In the genomic region with DNA sequence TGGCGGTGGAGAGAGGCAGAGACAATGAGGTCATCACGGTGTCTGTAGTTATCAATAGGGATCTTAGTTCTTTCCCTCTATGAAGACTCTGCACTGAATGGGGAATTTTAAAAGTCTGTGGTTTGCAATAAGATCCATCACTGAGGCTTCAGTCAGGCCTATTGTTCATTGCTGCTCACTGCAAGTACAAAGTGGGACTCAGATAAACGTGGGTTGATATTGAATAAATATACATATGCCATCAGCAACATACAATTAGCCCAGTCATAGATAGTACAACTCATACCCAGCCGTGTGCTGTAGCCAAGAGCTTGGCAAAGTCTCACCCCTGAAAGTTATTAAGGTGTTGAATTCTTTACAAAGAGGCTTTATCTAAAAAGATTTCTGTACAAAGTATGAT, we compare ENCODE assay signal across 15 cellular contexts.
"Had no signal": no experiment of that assay in that cellular context is flagged by ENCODE, and none has a peak within 500 bp of the region (broad histone marks: within the 10 kb centered on the region; RNA-seq: fewer than 3 reads in every experiment).

No MANE protein-coding gene starts in this region.

- H3K4me3 ChIP-seq: left lung, sigmoid colon, stomach, testis, upper lobe of right lung had no signal

- H3K9ac ChIP-seq: parathyroid adenoma had no signal

- ATAC-seq: activated T-cell treated with anti-CD3 and anti-CD28 coated beads, Interleukin-2, amount 50 U/mL, for 72 hours; left lung; natural killer cell; upper lobe of right lung had no signal

- H2AFZ ChIP-seq: parathyroid adenoma had no signal

- H3K4me1 ChIP-seq: left lung, sigmoid colon, stomach, testis, upper lobe of right lung had no signal

- H3K27me3 ChIP-seq: left lung, neutrophil, sigmoid colon, stomach, testis, upper lobe of right lung had no signal

- DNase-seq: activated CD4-positive, alpha-beta T cell treated with anti-CD3 and anti-CD28 coated beads, Interleukin-2, amount 10 ng/mL, durations not matched to agents 7 days and 5 days; activated CD8-positive, alpha-beta memory T cell treated with anti-CD3 and anti-CD28 coated beads, Interleukin-2, amount 50 U/mL, for 48 hours; activated naive CD8-positive, alpha-beta T cell treated with anti-CD3 and anti-CD28 coated beads, Interleukin-2, amount 10 ng/mL, durations not matched to agents 7 days and 5 days; activated T-cell treated with anti-CD3 and anti-CD28 coated beads, Interleukin-2, amount 50 U/mL, for 72 hours; anterior cingulate cortex; dermis blood vessel endothelial cell; left lung; natural killer cell; sigmoid colon; stimulated activated CD4-positive, alpha-beta T cell treated with anti-CD3 and anti-CD28 coated beads, Interleukin-1b, Interleukin-23, amount 100 ng/mL, for 48 hours; stomach; testis; upper lobe of right lung had no signal

- H3K36me3 ChIP-seq: left lung, neutrophil, sigmoid colon, stomach, upper lobe of right lung had no signal

- H3K27ac ChIP-seq: left lung, neutrophil, parathyroid adenoma, sigmoid colon, stomach, testis, upper lobe of right lung had no signal

- H3K9me3 ChIP-seq: left lung, neutrophil, sigmoid colon, stomach, testis, upper lobe of right lung had no signal
